In the genomic region with DNA sequence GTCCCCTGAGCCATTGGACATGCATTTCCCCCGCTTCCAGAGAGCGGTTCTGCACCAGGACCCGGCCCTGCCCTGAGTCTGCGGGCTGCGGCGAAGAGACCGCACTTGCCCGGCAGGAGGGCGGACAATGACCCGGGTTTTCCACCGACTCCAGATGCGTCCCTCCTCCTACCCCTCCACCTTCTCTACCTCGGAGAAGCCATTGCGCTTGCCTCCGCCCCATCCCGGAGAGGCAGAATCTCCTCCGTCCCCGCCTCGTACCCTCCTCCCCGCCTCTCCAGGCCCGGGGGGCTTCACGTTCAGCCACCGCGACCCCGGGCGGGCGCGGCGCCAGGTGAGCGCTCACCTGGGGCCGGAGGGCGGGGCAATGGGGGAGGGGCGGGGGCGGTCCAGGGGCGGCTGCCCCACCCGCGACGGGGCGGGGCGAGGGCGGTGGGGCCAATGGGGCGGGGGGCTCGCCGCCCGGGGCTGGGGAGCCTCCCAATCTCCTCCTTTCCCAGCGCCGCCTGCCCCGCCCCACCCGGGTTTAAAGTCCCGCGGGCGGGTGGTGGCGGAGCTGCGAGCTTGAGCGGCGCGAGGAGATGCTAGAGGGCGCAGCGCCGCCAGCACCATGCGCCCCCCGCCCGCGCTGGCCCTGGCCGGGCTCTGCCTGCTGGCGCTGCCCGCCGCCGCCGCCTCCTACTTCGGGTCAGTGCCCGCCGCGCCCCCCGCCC, we compare ENCODE assay signal across 10 cellular contexts. TPM values are rescaled to one million over a fixed set of nuclear protein-coding genes. Genes with fewer than 3 reads are reported as not detected.
DNase-seq lines count a peak whose midpoint lies in the region; ATAC-seq and TF ChIP-seq lines count a peak whose summit lies in the region.
"Had no signal": no experiment of that assay in that cellular context is flagged by ENCODE, and none has a peak within 500 bp of the region (broad histone marks: within the 10 kb centered on the region; RNA-seq: fewer than 3 reads in every experiment).

A gene with protein sequence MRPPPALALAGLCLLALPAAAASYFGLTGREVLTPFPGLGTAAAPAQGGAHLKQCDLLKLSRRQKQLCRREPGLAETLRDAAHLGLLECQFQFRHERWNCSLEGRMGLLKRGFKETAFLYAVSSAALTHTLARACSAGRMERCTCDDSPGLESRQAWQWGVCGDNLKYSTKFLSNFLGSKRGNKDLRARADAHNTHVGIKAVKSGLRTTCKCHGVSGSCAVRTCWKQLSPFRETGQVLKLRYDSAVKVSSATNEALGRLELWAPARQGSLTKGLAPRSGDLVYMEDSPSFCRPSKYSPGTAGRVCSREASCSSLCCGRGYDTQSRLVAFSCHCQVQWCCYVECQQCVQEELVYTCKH (plus strand): TSS at position 555 of the 713 bp plus-strand sequence. CDS start 56 bp downstream, at position 611.

- H3K36me3 ChIP-seq in urinary bladder (ENCODE audit: insufficient read depth), result no peaks in the 10 kb centered on the region

- ATAC-seq in memory B cell (ENCODE audit: low read depth) (peak; percentile 64), GM18861 (IDR thresholded peaks at IDR 0.05; ENCODE audit: unreplicated experiment) (no peak)

- H3K9me3 Mint-ChIP-seq in chondrocyte (ENCODE audit: low read depth) (no peaks in the 10 kb centered on the region), memory B cell (no peaks in the 10 kb centered on the region)

- 1% methylated on average over 75 of the region's 75 CpGs for WGBS in urinary bladder

- peaks cover 3% of the 10 kb centered on the region for H3K4me1 ChIP-seq in urinary bladder (ENCODE audit: insufficient read depth)

- H3K27ac Mint-ChIP-seq in chondrocyte (ENCODE audit: unreplicated experiment) (no peak within 1 kb of the TSS), memory B cell (no peak within 1 kb of the TSS)

- H3K27ac ChIP-seq in urinary bladder (ENCODE audit: low read depth), result no peak within 1 kb of the TSS

- H3K36me3 Mint-ChIP-seq in chondrocyte (ENCODE audit: low read depth) (no peaks in the 10 kb centered on the region), memory B cell (no peaks in the 10 kb centered on the region)

- peak; percentile 54 for TF ChIP-seq CTCF in chondrocyte (IDR thresholded peaks at IDR 0.05)

- DNase-seq in DMS79 treated with DMSO at 0.1 percent for 48 hours (lab: John Stamatoyannopoulos, UW) (peak; percentile 51), NCI-H2171 (lab: John Stamatoyannopoulos, UW) (peak; percentile 88), chondrocyte (ENCODE audit: low spot score) (no peak), memory B cell (ENCODE audit: low spot score in 2 of 2) (no peak), GOT3 (lab: John Stamatoyannopoulos, UW) (no peak), ureter (ENCODE audit: low spot score) (no peak)

- H3K27me3 Mint-ChIP-seq in chondrocyte (ENCODE audit: low read depth) (peaks cover 45% of the 10 kb centered on the region), memory B cell (peaks cover 52% of the 10 kb centered on the region)

- peaks cover 11% of the 10 kb centered on the region for H3K4me1 Mint-ChIP-seq in chondrocyte (ENCODE audit: low read depth)
- H3K4me1 Mint-ChIP-seq in memory B cell, result peaks cover 11% of the 10 kb centered on the region

- peak within 1 kb of the TSS; percentile 29 for H3K4me3 ChIP-seq in urinary bladder (ENCODE audit: low read depth, low read length)

- H3K4me3 Mint-ChIP-seq in chondrocyte (ENCODE audit: unreplicated experiment) (peak within 1 kb of the TSS; percentile 81), memory B cell (peak within 1 kb of the TSS; percentile 79)

RNA-seq across cellular contexts. Expression of the gene that starts here (rescaled TPM):
- total RNA-seq in chondrocyte (not detected in 3 replicates), urinary bladder (not detected), ureter (1.1 TPM)
- polyA plus RNA-seq in urinary bladder, result 0.48 TPM
- total RNA-seq: glomerular endothelial cell, LHCN-M2 had no signal

Comparison
In these comparisons a context has a peak if more than half of its experiments do, and no peak if none do; other contexts are left out.
1. DNase-seq: peak in DMS79 treated with DMSO at 0.1 percent for 48 hours (single experiment) and NCI-H2171 (single experiment); none in chondrocyte (single experiment), memory B cell (0 of 2), GOT3 (single experiment) and ureter (single experiment).